In genomic region chr5:10828241-10828640, GRCh38 we compare ENCODE assay signal across 25 cellular contexts.
A peak's percentile ranks its signal among the peaks of the same experiment; 100 is the strongest.
DNase-seq lines count a peak whose midpoint lies in the region; ATAC-seq, FAIRE-seq and TF ChIP-seq lines count a peak whose summit lies in the region.
"Had no signal": no experiment of that assay in that cellular context is flagged by ENCODE, and none has a peak within 500 bp of the region (broad histone marks: within the 10 kb centered on the region; RNA-seq: fewer than 3 reads in every experiment).

No MANE protein-coding gene starts in this region.

- H3K9me3 ChIP-seq in kidney (ENCODE audit: control insufficient read depth in 1 of 2, low read length in 2 of 2), result no peaks in the 10 kb centered on the region
- no peaks in the 10 kb centered on the region for H3K9me3 ChIP-seq in BE2C
- H3K9me3 ChIP-seq: A549, neutrophil had no signal

- in situ Hi-C loops in brain microvascular endothelial cell (cut with HindIII; ENCODE audit: low pct_ligation_motif_present, low sequenced_read_pairs), result no loop called here

- H3K4me3 ChIP-seq in AG09309 (ENCODE audit: control insufficient read depth, low read depth, low read length) (no peak overlapping the region), brain microvascular endothelial cell (ENCODE audit: low read depth, low read length) (no peak overlapping the region), kidney (ENCODE audit: low read length in 2 of 2) (no peak overlapping the region), BE2C (ENCODE audit: low read depth, low read length) (no peak overlapping the region)
- H3K4me3 ChIP-seq: A549 had no signal

- H3K36me3 ChIP-seq in brain microvascular endothelial cell (replicated peaks) (no peaks in the 10 kb centered on the region), kidney (ENCODE audit: control insufficient read depth in 1 of 2, insufficient read depth in 2 of 2, low read length in 2 of 2) (no peaks in the 10 kb centered on the region), BE2C (no peaks in the 10 kb centered on the region)
- H3K36me3 ChIP-seq: neutrophil had no signal

- no peaks in the 10 kb centered on the region for H3K4me1 ChIP-seq in kidney (ENCODE audit: control insufficient read depth in 1 of 2, insufficient read depth in 1 of 2, low read depth in 1 of 2, low read length in 2 of 2)
- H3K4me1 ChIP-seq in BE2C, result no peaks in the 10 kb centered on the region
- H3K4me1 ChIP-seq: A549 had no signal

- no peak overlapping the region for H3K9ac ChIP-seq in kidney (ENCODE audit: low read length in 2 of 2)

- no peaks in the 10 kb centered on the region for H3K27me3 ChIP-seq in brain microvascular endothelial cell (replicated peaks)
- H3K27me3 ChIP-seq in BE2C, result no peaks in the 10 kb centered on the region
- H3K27me3 ChIP-seq: neutrophil had no signal

- DNase-seq in AG09309 (ENCODE audit: low read depth), result peak; percentile 27
- DNase-seq in HS-5 (ENCODE audit: low read depth), result peak; percentile 41
- peak; percentile 60 for DNase-seq in brain microvascular endothelial cell
- DNase-seq in kidney, result no peak
- DNase-seq in NCI-H187 (lab: John Stamatoyannopoulos, UW), result no peak
- DNase-seq in SKM-1 (lab: John Stamatoyannopoulos, UW; ENCODE audit: unreplicated experiment), result no peak
- DNase-seq in BE2C, result no peak
- DNase-seq: activated CD4-positive, alpha-beta T cell treated with anti-CD3 and anti-CD28 coated beads for 4 hours; activated CD8-positive, alpha-beta memory T cell treated with anti-CD3 and anti-CD28 coated beads, Interleukin-2, amount 50 U/mL, for 4 hours; activated gamma-delta T cell; aorta; CD4-positive, alpha-beta T cell; cortex of kidney; DMS153; KBM-7; left ventricle myocardium superior; NCI-H2081; NCI-H510A treated with DMSO at 0.1 percent for 48 hours; stimulated activated CD4-positive, alpha-beta T cell treated with anti-CD3 and anti-CD28 coated beads, Interleukin-12 subunit alpha, Interleukin-12 subunit beta, amount 100 ng/mL, for 4 hours; stimulated activated CD8-positive, alpha-beta memory T cell treated with anti-CD3 and anti-CD28 coated beads, Interleukin-4, amount 100 ng/mL, for 48 hours had no signal

- TF ChIP-seq CTCF in AG09309 (IDR thresholded peaks at IDR 0.05; ENCODE audit: control insufficient read depth, insufficient read depth, low read depth, low read length, missing control alignments) (no peak), brain microvascular endothelial cell (IDR thresholded peaks at IDR 0.05; ENCODE audit: low read depth, low read length, missing control alignments) (no peak), kidney (IDR thresholded peaks at IDR 0.05; ENCODE audit: borderline replicate concordance, extremely low read depth, insufficient read depth) (no peak), BE2C (IDR thresholded peaks at IDR 0.05; ENCODE audit: low read depth, low read length) (no peak)

- H3K27ac ChIP-seq in brain microvascular endothelial cell (peak overlapping the region; percentile 66), kidney (ENCODE audit: low read depth in 2 of 2, low read length in 2 of 2) (no peak overlapping the region)
- H3K27ac ChIP-seq: A549, neutrophil, RWPE1 had no signal

- FAIRE-seq in kidney (lab: Jason Lieb, UNC), result peak; percentile 13
- FAIRE-seq: A549, TTC549 had no signal

- no peak for ATAC-seq in GM19463 (IDR thresholded peaks at IDR 0.05; ENCODE audit: unreplicated experiment)
- ATAC-seq: A549, left ventricle myocardium superior had no signal

- intact Hi-C loops in kidney (cut with DNase I), result no loop called here

Comparison
In these comparisons a context has a peak if more than half of its experiments do, and no peak if none do; other contexts are left out.
1. DNase-seq: peak in AG09309 (single experiment), HS-5 (single experiment) and brain microvascular endothelial cell (single experiment); none in kidney (single experiment), NCI-H187 (0 of 2), SKM-1 (single experiment) and BE2C (single experiment).